In genomic region chr14:59705245-59705644, GRCh38 we compare ENCODE assay signal across 24 cellular contexts.
"Had no signal": no experiment of that assay in that cellular context is flagged by ENCODE, and none has a peak within 500 bp of the region (broad histone marks: within the 10 kb centered on the region; RNA-seq: fewer than 3 reads in every experiment).

No MANE protein-coding gene starts in this region.

- ATAC-seq: left cardiac atrium; left lung; lower lobe of right lung; naive thymus-derived CD4-positive, alpha-beta T cell; natural killer cell treated with Interleukin-12 subunit alpha and Interleukin-12 subunit beta and Interleukin-15 and Interleukin-18, amount 100 ng/mL, for 72 hours; right cardiac atrium; sciatic nerve; stimulated activated naive B cell treated with anti-CD40 and anti-IgM and Interleukin-4, amounts not matched to agents 10 μg/mL and 1 μg/mL and 100 μg/mL, for 72 hours; stimulated activated naive CD8-positive, alpha-beta T cell treated with anti-CD3 and anti-CD28 coated beads, Interleukin-15, Interleukin-2, amounts not matched to agents 100 U/mL and 50 U/mL, for 24 hours had no signal

- FAIRE-seq: keratinocyte had no signal

- DNase-seq: hippocampal formation; kidney glomerular epithelial cell; left cardiac atrium; left lung; lower lobe of right lung; mammary epithelial cell; mesenchymal stem cell; naive thymus-derived CD4-positive, alpha-beta T cell; ovary; retina; right cardiac atrium; stimulated activated CD4-positive, alpha-beta T cell treated with anti-CD3 and anti-CD28 coated beads, Interleukin-12 subunit alpha, Interleukin-12 subunit beta, amount 100 ng/mL, for 4 hours; stimulated activated CD4-positive, alpha-beta T cell treated with anti-CD3 and anti-CD28 coated beads, Interleukin-15, amount 100 ng/mL, for 24 hours; stimulated activated CD4-positive, alpha-beta T cell treated with anti-CD3 and anti-CD28 coated beads, Interleukin-2, amount 100 ng/mL, for 24 hours; stimulated activated CD4-positive, alpha-beta T cell treated with anti-CD3 and anti-CD28 coated beads, Interleukin-4, amount 100 ng/mL, for 1 hour; stimulated activated naive B cell treated with anti-CD40 and anti-IgM and Interleukin-4, amounts not matched to agents 10 μg/mL and 1 μg/mL and 100 μg/mL, for 72 hours; stimulated activated naive CD8-positive, alpha-beta T cell treated with anti-CD3 and anti-CD28 coated beads, Interleukin-15, Interleukin-2, amounts not matched to agents 100 U/mL and 50 U/mL, for 24 hours; stomach; testis; thyroid gland; trophoblast cell had no signal
